1 cellular context compared by ENCODE assay signal in genomic region chr17:82403662-82404660, GRCh38.
TF ChIP-seq lines count a peak whose summit lies in the region.

No MANE protein-coding gene starts in this region.

TF ChIP-seq in GM12878, 131 proteins besides CTCF, POLR2A, EP300 and RAD21:
- TF ChIP-seq TCF3 (IDR thresholded peaks at IDR 0.05; ENCODE audit: borderline replicate concordance, insufficient read depth, low read depth, low read length) = peak; percentile 97
- peak; percentile 79; the same call in 1 of the 2 replicates for TF ChIP-seq ZBTB33 (IDR thresholded peaks at IDR 0.05)
- TF ChIP-seq ZNF217 (IDR thresholded peaks at IDR 0.05) = no peak
- peak; percentile 95 for TF ChIP-seq BCL3 (IDR thresholded peaks at IDR 0.05; ENCODE audit: borderline replicate concordance, insufficient read depth, low read depth, low read length, poor library complexity, severe bottlenecking)
- TF ChIP-seq PBX3 (IDR thresholded peaks at IDR 0.05; ENCODE audit: insufficient replicate concordance, low read depth, low read length) = peak; percentile 67
